ENCODE assay signal across 13 cellular contexts in genomic region chr7:14714161-14714728, GRCh38.
A peak's percentile ranks its signal among the peaks of the same experiment; 100 is the strongest.
DNase-seq lines count a peak whose midpoint lies in the region; ATAC-seq and TF ChIP-seq lines count a peak whose summit lies in the region.
"Had no signal": no experiment of that assay in that cellular context is flagged by ENCODE, and none has a peak within 500 bp of the region (broad histone marks: within the 10 kb centered on the region; RNA-seq: fewer than 3 reads in every experiment).

No MANE protein-coding gene starts in this region.

- peaks cover 9% of the 10 kb centered on the region for H3K4me1 Mint-ChIP-seq in activated CD4-positive, alpha-beta memory T cell treated with anti-CD3 and anti-CD28 coated beads for 36 hours (ENCODE audit: low read depth)

- TF ChIP-seq POLR2A in esophagus squamous epithelium (IDR thresholded peaks at IDR 0.05), result no peak
- no peak for TF ChIP-seq POLR2A in suprapubic skin (IDR thresholded peaks at IDR 0.05)

- no peaks in the 10 kb centered on the region for H3K36me3 Mint-ChIP-seq in activated CD4-positive, alpha-beta memory T cell treated with anti-CD3 and anti-CD28 coated beads for 36 hours

- H3K4me1 ChIP-seq in esophagus squamous epithelium (no peaks in the 10 kb centered on the region), suprapubic skin (no peaks in the 10 kb centered on the region)
- H3K4me1 ChIP-seq: Caco-2, HAP-1, SJCRH30 had no signal

- POLR2A ChIA-PET in activated CD4-positive, alpha-beta memory T cell treated with anti-CD3 and anti-CD28 coated beads for 36 hours (lab: Charles Lee), result no interaction called here

- intact Hi-C loops in activated CD4-positive, alpha-beta memory T cell treated with anti-CD3 and anti-CD28 coated beads for 36 hours (cut with micrococcal nuclease), result loop anchor here (10.0 kb wide), 1 partner anchor 1851 kb away; no protein-coding TSS in a partner anchor
- intact Hi-C loops in esophagus squamous epithelium (cut with DNase I), result no loop called here

- ATAC-seq in GM18517 (IDR thresholded peaks at IDR 0.05; ENCODE audit: unreplicated experiment) (peak; percentile 98), GM19467 (IDR thresholded peaks at IDR 0.05; ENCODE audit: unreplicated experiment) (peak; percentile 96), HG02943 (IDR thresholded peaks at IDR 0.05; ENCODE audit: low read depth, unreplicated experiment) (peak; percentile 93)

- DNase-seq in activated CD4-positive, alpha-beta memory T cell treated with anti-CD3 and anti-CD28 coated beads for 36 hours, result peak; percentile 46
- DNase-seq in amniotic stem cell (lab: John Stamatoyannopoulos, UW), result no peak
- no peak for DNase-seq in esophagus squamous epithelium (lab: John Stamatoyannopoulos, UW)
- no peak for DNase-seq in suprapubic skin (ENCODE audit: low spot score in 2 of 2)
- no peak for DNase-seq in NCI-H345 (lab: John Stamatoyannopoulos, UW)
- DNase-seq: Caco-2; SJCRH30; stimulated activated CD4-positive, alpha-beta T cell treated with anti-CD3 and anti-CD28 coated beads, Interleukin-12 subunit alpha, Interleukin-12 subunit beta, amount 100 ng/mL, for 4 hours; substantia nigra had no signal

- TF ChIP-seq EP300 in suprapubic skin (IDR thresholded peaks at IDR 0.05), result no peak

- no peak overlapping the region for H3K4me3 ChIP-seq in esophagus squamous epithelium
- no peak overlapping the region for H3K4me3 ChIP-seq in suprapubic skin
- H3K4me3 ChIP-seq: HAP-1, SJCRH30 had no signal

- H3K27me3 Mint-ChIP-seq in activated CD4-positive, alpha-beta memory T cell treated with anti-CD3 and anti-CD28 coated beads for 36 hours, result peaks cover 3% of the 10 kb centered on the region

- H3K4me3 Mint-ChIP-seq in activated CD4-positive, alpha-beta memory T cell treated with anti-CD3 and anti-CD28 coated beads for 36 hours, result no peak overlapping the region

- H3K27me3 ChIP-seq in esophagus squamous epithelium (no peaks in the 10 kb centered on the region), suprapubic skin (no peaks in the 10 kb centered on the region)
- H3K27me3 ChIP-seq: SJCRH30 had no signal

- H3K9me3 Mint-ChIP-seq in activated CD4-positive, alpha-beta memory T cell treated with anti-CD3 and anti-CD28 coated beads for 36 hours, result no peaks in the 10 kb centered on the region

- TF ChIP-seq CTCF in esophagus squamous epithelium (IDR thresholded peaks at IDR 0.05) (no peak), suprapubic skin (IDR thresholded peaks at IDR 0.05) (no peak)

- H3K36me3 ChIP-seq in esophagus squamous epithelium, result no peaks in the 10 kb centered on the region
- H3K36me3 ChIP-seq in suprapubic skin, result no peaks in the 10 kb centered on the region
- H3K36me3 ChIP-seq: HAP-1, SJCRH30 had no signal

- CTCF ChIA-PET in activated CD4-positive, alpha-beta memory T cell treated with anti-CD3 and anti-CD28 coated beads for 36 hours (lab: Charles Lee), result no interaction called here

- no peak overlapping the region for H3K27ac ChIP-seq in esophagus squamous epithelium
- H3K27ac ChIP-seq in suprapubic skin, result no peak overlapping the region
- H3K27ac ChIP-seq: SJCRH30 had no signal

- H3K27ac Mint-ChIP-seq in activated CD4-positive, alpha-beta memory T cell treated with anti-CD3 and anti-CD28 coated beads for 36 hours, result no peak overlapping the region

- 68 to 73% methylated on average over 3 of the region's 3 CpGs for WGBS in esophagus squamous epithelium, 2 donors
- 87% methylated on average over 3 of the region's 3 CpGs for WGBS in suprapubic skin

- H3K9me3 ChIP-seq in esophagus squamous epithelium (no peaks in the 10 kb centered on the region), suprapubic skin (no peaks in the 10 kb centered on the region)
- H3K9me3 ChIP-seq: Caco-2, HAP-1, SJCRH30 had no signal
